Comparison of ENCODE assay signal across 13 cellular contexts in the genomic region with DNA sequence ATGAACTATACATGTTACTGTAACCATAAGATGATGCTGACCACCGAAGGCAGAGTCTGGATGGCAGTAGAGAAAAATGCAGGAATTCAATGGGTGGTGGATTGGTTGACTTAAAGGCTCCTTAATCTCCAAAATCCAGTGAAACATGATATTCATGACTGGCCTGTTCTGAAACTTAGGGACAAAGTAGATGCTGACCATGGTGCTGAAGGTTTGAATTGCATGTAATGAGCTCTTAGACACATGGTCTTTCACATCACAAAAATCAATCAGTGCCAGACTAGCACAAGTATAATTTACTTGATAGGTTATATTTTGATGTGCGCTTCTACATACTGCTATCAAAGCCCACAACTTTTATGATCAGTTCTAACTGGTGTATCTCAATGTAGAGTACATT. TPM values are rescaled to one million over a fixed set of nuclear protein-coding genes. Genes with fewer than 3 reads are reported as not detected.
DNase-seq lines count a peak whose midpoint lies in the region; ATAC-seq and TF ChIP-seq lines count a peak whose summit lies in the region.
"Had no signal": no experiment of that assay in that cellular context is flagged by ENCODE, and none has a peak within 500 bp of the region (broad histone marks: within the 10 kb centered on the region; RNA-seq: fewer than 3 reads in every experiment).

No MANE protein-coding gene starts in this region.

- no peak overlapping the region for H2AFZ ChIP-seq in hepatocyte

- H3K4me1 ChIP-seq in hepatocyte (ENCODE audit: insufficient read depth) (no peaks in the 10 kb centered on the region), psoas muscle (no peaks in the 10 kb centered on the region)

- no peaks in the 10 kb centered on the region for H3K79me2 ChIP-seq in hepatocyte

- H3K36me3 ChIP-seq in hepatocyte (replicated peaks; ENCODE audit: insufficient read depth, low read depth), result no peaks in the 10 kb centered on the region
- no peaks in the 10 kb centered on the region for H3K36me3 ChIP-seq in psoas muscle (ENCODE audit: insufficient read depth in 1 of 2, low read depth in 1 of 2)

- intact Hi-C loops in psoas muscle (cut with DNase I), result no loop called here

- no peak overlapping the region for H3K27ac ChIP-seq in hepatocyte
- no peak overlapping the region for H3K27ac ChIP-seq in psoas muscle
- H3K27ac ChIP-seq: C4-2B had no signal

- ATAC-seq in psoas muscle (no peak), omental fat pad (ENCODE audit: low FRiP score) (no peak)
- ATAC-seq: activated T-cell treated with anti-CD3 and anti-CD28 coated beads, Interleukin-2, amount 50 U/mL, for 72 hours had no signal

- WGBS in hepatocyte (ENCODE audit: low lambda C conversion rate, missing lambda C conversion rate), result 69% methylated on average over 2 of the region's 2 CpGs
- 52 to 56% (median 52%) methylated on average over 2 of the region's 2 CpGs for WGBS in psoas muscle, 3 donors

- no peaks in the 10 kb centered on the region for H3K27me3 ChIP-seq in hepatocyte
- peaks cover 0 to 1% (median 0%) of the 10 kb centered on the region in 3 donors for H3K27me3 ChIP-seq in psoas muscle (ENCODE audit: insufficient read depth in 3 of 3, low read length in 2 of 3)

- H3K4me2 ChIP-seq in hepatocyte, result no peak overlapping the region

- no peaks in the 10 kb centered on the region for H3K9me2 ChIP-seq in hepatocyte (replicated peaks; ENCODE audit: insufficient read depth)

- H3K4me3 ChIP-seq in AG09309 (ENCODE audit: control insufficient read depth, low read depth, low read length) (no peak overlapping the region), hepatocyte (no peak overlapping the region), psoas muscle (no peak overlapping the region)
- no peak overlapping the region for H3K4me3 ChIP-seq in Jurkat, Clone E6-1 (ENCODE audit: low read length)

- H4K20me1 ChIP-seq in hepatocyte (ENCODE audit: insufficient read depth, poor library complexity, severe bottlenecking), result no peaks in the 10 kb centered on the region

- H3K9me3 ChIP-seq in hepatocyte (ENCODE audit: low read depth) (no peaks in the 10 kb centered on the region), psoas muscle (no peaks in the 10 kb centered on the region)

- DNase-seq in AG09309 (ENCODE audit: low read depth), result peak; percentile 7
- DNase-seq in Jurkat, Clone E6-1 (ENCODE audit: low read depth, low spot score), result peak; percentile 22
- DNase-seq in amniotic stem cell (lab: John Stamatoyannopoulos, UW), result peak; percentile 8
- DNase-seq in hepatocyte (ENCODE audit: low spot score), result peak; percentile 34
- no peak for DNase-seq in nucleus accumbens (lab: John Stamatoyannopoulos, UW)
- no peak for DNase-seq in psoas muscle
- DNase-seq in omental fat pad (ENCODE audit: low spot score), result no peak
- DNase-seq in NCI-H510A (lab: John Stamatoyannopoulos, UW), result no peak
- DNase-seq: activated T-cell treated with anti-CD3 and anti-CD28 coated beads, Interleukin-2, amount 50 U/mL, for 72 hours; caudate nucleus had no signal

- no peak for TF ChIP-seq CTCF in AG09309 (IDR thresholded peaks at IDR 0.05; ENCODE audit: control insufficient read depth, insufficient read depth, low read depth, low read length, missing control alignments)
- TF ChIP-seq CTCF in hepatocyte (IDR thresholded peaks at IDR 0.05; ENCODE audit: poor library complexity), result no peak
- TF ChIP-seq CTCF in psoas muscle (IDR thresholded peaks at IDR 0.05), result no peak
- TF ChIP-seq CTCF in omental fat pad (IDR thresholded peaks at IDR 0.05), result no peak

RNA-seq across cellular contexts. Expression of a gene that starts 30.8 kb away (rescaled TPM):
- polyA plus RNA-seq in Jurkat, Clone E6-1 (2012; ENCODE audit: insufficient read depth, insufficient read length), result not detected
- not detected in 2 replicates for total RNA-seq in hepatocyte
- not detected in 2 replicates for polyA plus RNA-seq in hepatocyte
- under 1 TPM in 1 of 4 donors, not detected in 3; 0.28 TPM for total RNA-seq in psoas muscle
- not detected for polyA plus RNA-seq in psoas muscle
- not detected for total RNA-seq in omental fat pad
- total RNA-seq: activated T-cell treated with anti-CD3 and anti-CD28 coated beads, Interleukin-2, amount 50 U/mL, for 72 hours; epithelial cell of proximal tubule had no signal
- polyA plus RNA-seq: keratinocyte had no signal

RNA-seq across cellular contexts. Expression of a gene that starts 40.4 kb away (rescaled TPM):
- 26.5 TPM for polyA plus RNA-seq in Jurkat, Clone E6-1 (2012; ENCODE audit: insufficient read depth, insufficient read length)
- total RNA-seq in hepatocyte (20.0 and 28.2 TPM in 2 replicates), psoas muscle (10 to 100 TPM; 17.0 to 25.7 (median 22.2) TPM), omental fat pad (10 to 100 TPM; 20.5 to 34.0 (median 25.6) TPM)
- polyA plus RNA-seq in hepatocyte (15.4 and 18.9 TPM in 2 replicates), psoas muscle (10 to 100 TPM in 2 of 3 donors, 1 to 10 TPM in 1; 9.2 to 21.6 (median 11.2) TPM)

Comparison
In these comparisons a context has a peak if more than half of its experiments do, and no peak if none do; other contexts are left out.
1. DNase-seq: peak in AG09309 (single experiment), Jurkat, Clone E6-1 (single experiment), amniotic stem cell (single experiment) and hepatocyte (single experiment); none in nucleus accumbens (0 of 56), psoas muscle (0 of 2), omental fat pad (single experiment) and NCI-H510A (single experiment).